In genomic region chr2:21467280-21467818, GRCh38 we compare ENCODE assay signal across 2 cellular contexts.
A peak's percentile ranks its signal among the peaks of the same experiment; 100 is the strongest.
TF ChIP-seq lines count a peak whose summit lies in the region.

No MANE protein-coding gene starts in this region.

TF ChIP-seq in IMR-90, 13 proteins besides CTCF, POLR2A, EP300 and RAD21 (continued from another document):
- TF ChIP-seq ELK1 (IDR thresholded peaks at IDR 0.05; ENCODE audit: borderline replicate concordance, low read depth, low read length) = no peak
- TF ChIP-seq NFE2L2 (IDR thresholded peaks at IDR 0.05; ENCODE audit: low read depth, low read length) = no peak
- no peak for TF ChIP-seq CEBPB (IDR thresholded peaks at IDR 0.05; ENCODE audit: low read depth, low read length)

TF ChIP-seq in neural cell, 6 proteins besides CTCF, POLR2A, EP300 and RAD21 (continued from another document):
- TF ChIP-seq REST (IDR thresholded peaks at IDR 0.05; ENCODE audit: borderline replicate concordance) = peak; percentile 77
